12 cellular contexts compared by ENCODE assay signal in the genomic region with DNA sequence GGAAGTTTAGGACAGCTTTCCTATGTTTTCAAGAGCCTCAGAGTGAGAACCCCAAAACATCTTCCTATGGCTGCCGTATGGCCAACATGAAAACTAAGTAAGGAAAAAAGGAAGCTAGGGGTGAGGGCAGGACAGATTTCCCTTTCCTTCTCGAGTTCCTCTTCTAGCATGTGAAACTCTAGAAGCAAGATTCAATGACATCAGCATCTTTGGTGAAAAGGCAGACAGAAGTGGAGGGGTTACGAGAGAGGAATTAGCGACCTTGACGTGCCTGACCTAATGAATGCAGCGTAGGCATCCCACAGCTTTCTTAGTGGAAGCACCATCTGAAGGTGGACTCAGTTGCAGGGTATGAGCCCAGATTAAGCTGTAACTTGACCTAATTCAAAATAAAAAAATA. TPM values are rescaled to one million over a fixed set of nuclear protein-coding genes. Genes with fewer than 3 reads are reported as not detected.
DNase-seq lines count a peak whose midpoint lies in the region; ATAC-seq and TF ChIP-seq lines count a peak whose summit lies in the region.
"Had no signal": no experiment of that assay in that cellular context is flagged by ENCODE, and none has a peak within 500 bp of the region (broad histone marks: within the 10 kb centered on the region; RNA-seq: fewer than 3 reads in every experiment).

No MANE protein-coding gene starts in this region.

- no peaks in the 10 kb centered on the region for H3K79me2 ChIP-seq in mammary epithelial cell (ENCODE audit: insufficient read depth, low read length)

- H4K20me1 ChIP-seq in mammary epithelial cell (ENCODE audit: insufficient read depth, low read length): no peaks in the 10 kb centered on the region

- peak; percentile 25 for ATAC-seq in left lobe of liver
- no peak for ATAC-seq in GM21576 (IDR thresholded peaks at IDR 0.05; ENCODE audit: unreplicated experiment)
- ATAC-seq: activated CD8-positive, alpha-beta T cell treated with anti-CD3 and anti-CD28 coated beads for 36 hours had no signal

- H3K27me3 ChIP-seq in breast epithelium (no peaks in the 10 kb centered on the region), mammary epithelial cell (ENCODE audit: insufficient read depth, low read length) (no peaks in the 10 kb centered on the region), Peyer's patch (no peaks in the 10 kb centered on the region), vagina (no peaks in the 10 kb centered on the region)
- H3K27me3 ChIP-seq: MG63 had no signal

- no peaks in the 10 kb centered on the region for H3K36me3 ChIP-seq in breast epithelium
- H3K36me3 ChIP-seq in mammary epithelial cell (ENCODE audit: insufficient read depth, low read length): no peaks in the 10 kb centered on the region
- no peaks in the 10 kb centered on the region for H3K36me3 ChIP-seq in Peyer's patch
- no peaks in the 10 kb centered on the region for H3K36me3 ChIP-seq in vagina
- H3K36me3 ChIP-seq: MG63 had no signal

- DNase-seq in breast epithelium (ENCODE audit: low spot score in 2 of 2) (no peak), mammary epithelial cell (no peak), Peyer's patch (no peak), left lobe of liver (ENCODE audit: low spot score) (no peak), vagina (ENCODE audit: extremely low spot score in 2 of 2) (no peak), NCI-H526 (lab: John Stamatoyannopoulos, UW) (no peak), NCI-H226 (no peak)
- DNase-seq: activated CD8-positive, alpha-beta T cell treated with anti-CD3 and anti-CD28 coated beads for 36 hours; dermis blood vessel endothelial cell; MG63; NCI-H524 treated with DMSO at 0.1 percent for 48 hours had no signal

- H3K27ac ChIP-seq in breast epithelium (peak overlapping the region; percentile 41 to 75), mammary epithelial cell (ENCODE audit: insufficient read depth, low read depth, low read length) (no peak overlapping the region), Peyer's patch (peak overlapping the region in 3 of 4 donors; percentile 3 to 41 (median 30)), vagina (peak overlapping the region; percentile 62)

- intact Hi-C loops in breast epithelium (cut with DNase I; ENCODE audit: low total_unique reads): no loop called here
- intact Hi-C loops in mammary epithelial cell (cut with micrococcal nuclease): no loop called here
- intact Hi-C loops in vagina (cut with DNase I): no loop called here

- no TSS peak for BruUV-seq in mammary epithelial cell (replicated peaks; lab: Mats Ljungman, UMichigan)

- no peak overlapping the region for H3K4me2 ChIP-seq in mammary epithelial cell (ENCODE audit: insufficient read depth, low read depth, low read length)

- no peak overlapping the region for H3K9ac ChIP-seq in mammary epithelial cell (ENCODE audit: insufficient read depth, low read length)

- H3K4me1 ChIP-seq in breast epithelium: no peaks in the 10 kb centered on the region
- H3K4me1 ChIP-seq in mammary epithelial cell (ENCODE audit: insufficient read depth, low read length): no peaks in the 10 kb centered on the region
- peaks cover 0 to 15% (median 2%) of the 10 kb centered on the region in 4 donors for H3K4me1 ChIP-seq in Peyer's patch
- H3K4me1 ChIP-seq in vagina: peaks cover 11% of the 10 kb centered on the region

- no peaks in the 10 kb centered on the region for H3K9me3 ChIP-seq in breast epithelium
- H3K9me3 ChIP-seq in mammary epithelial cell (replicated peaks; ENCODE audit: insufficient read depth, low read length): no peaks in the 10 kb centered on the region
- H3K9me3 ChIP-seq in Peyer's patch: no peaks in the 10 kb centered on the region
- no peaks in the 10 kb centered on the region for H3K9me3 ChIP-seq in vagina
- H3K9me3 ChIP-seq: MG63 had no signal

- CTCF ChIA-PET in mammary epithelial cell (lab: Charles Lee; ENCODE audit: low non-redundant PET): no interaction called here

- dilution Hi-C loops in mammary epithelial cell (cut with HindIII; ENCODE audit: low sequenced_read_pairs): no loop called here

- WGBS in mammary epithelial cell (ENCODE audit: low coverage, missing lambda C conversion rate): 90% methylated on average over 6 of the region's 6 CpGs

- H2AFZ ChIP-seq in mammary epithelial cell (ENCODE audit: low read depth, low read length): no peak overlapping the region

- in situ Hi-C loops in mammary epithelial cell (cut with MboI; ENCODE audit: low sequenced_read_pairs in 2 of 2): no loop called here

- H3K4me3 ChIP-seq in breast epithelium: no peak overlapping the region
- no peak overlapping the region for H3K4me3 ChIP-seq in mammary epithelial cell (replicated peaks in 1 of 3; ENCODE audit: insufficient read depth in 1 of 3, low read depth in 2 of 3, low read length in 3 of 3)
- no peak overlapping the region for H3K4me3 ChIP-seq in Peyer's patch
- H3K4me3 ChIP-seq in vagina: no peak overlapping the region
- H3K4me3 ChIP-seq: MG63 had no signal

- TF ChIP-seq CTCF in breast epithelium (IDR thresholded peaks at IDR 0.05): no peak
- no peak for TF ChIP-seq CTCF in mammary epithelial cell (conservative IDR thresholded peaks at IDR 0.05 in 1 of 2, IDR thresholded peaks at IDR 0.05 in 1 of 2; ENCODE audit: extremely low read depth in 1 of 2, insufficient read depth in 1 of 2, low read depth in 1 of 2, low read length in 2 of 2)
- TF ChIP-seq CTCF in Peyer's patch (IDR thresholded peaks at IDR 0.05): no peak
- TF ChIP-seq CTCF in vagina (IDR thresholded peaks at IDR 0.05): no peak

- TF ChIP-seq POLR2A in breast epithelium (IDR thresholded peaks at IDR 0.05): no peak
- no peak for TF ChIP-seq POLR2A in Peyer's patch (IDR thresholded peaks at IDR 0.05)
- no peak for TF ChIP-seq POLR2A in vagina (IDR thresholded peaks at IDR 0.05)

RNA-seq across cellular contexts. Expression of gene PELI1, which starts 47.9 kb away (rescaled TPM):
- total RNA-seq in breast epithelium: 10 to 100 TPM; 31.8 to 51.7 (median 40.6) TPM
- 10 to 100 TPM; 18.9 to 26.7 TPM for total RNA-seq in mammary epithelial cell
- polyA plus RNA-seq in mammary epithelial cell: 8.3 TPM
- 13.1 TPM for polyA minus RNA-seq in mammary epithelial cell
- 10 to 100 TPM; 22.3 to 45.7 (median 40.2) TPM for total RNA-seq in Peyer's patch
- total RNA-seq in left lobe of liver: 6.3 TPM
- 60.4 TPM for total RNA-seq in vagina
